8 cellular contexts compared by ENCODE assay signal in the genomic region with DNA sequence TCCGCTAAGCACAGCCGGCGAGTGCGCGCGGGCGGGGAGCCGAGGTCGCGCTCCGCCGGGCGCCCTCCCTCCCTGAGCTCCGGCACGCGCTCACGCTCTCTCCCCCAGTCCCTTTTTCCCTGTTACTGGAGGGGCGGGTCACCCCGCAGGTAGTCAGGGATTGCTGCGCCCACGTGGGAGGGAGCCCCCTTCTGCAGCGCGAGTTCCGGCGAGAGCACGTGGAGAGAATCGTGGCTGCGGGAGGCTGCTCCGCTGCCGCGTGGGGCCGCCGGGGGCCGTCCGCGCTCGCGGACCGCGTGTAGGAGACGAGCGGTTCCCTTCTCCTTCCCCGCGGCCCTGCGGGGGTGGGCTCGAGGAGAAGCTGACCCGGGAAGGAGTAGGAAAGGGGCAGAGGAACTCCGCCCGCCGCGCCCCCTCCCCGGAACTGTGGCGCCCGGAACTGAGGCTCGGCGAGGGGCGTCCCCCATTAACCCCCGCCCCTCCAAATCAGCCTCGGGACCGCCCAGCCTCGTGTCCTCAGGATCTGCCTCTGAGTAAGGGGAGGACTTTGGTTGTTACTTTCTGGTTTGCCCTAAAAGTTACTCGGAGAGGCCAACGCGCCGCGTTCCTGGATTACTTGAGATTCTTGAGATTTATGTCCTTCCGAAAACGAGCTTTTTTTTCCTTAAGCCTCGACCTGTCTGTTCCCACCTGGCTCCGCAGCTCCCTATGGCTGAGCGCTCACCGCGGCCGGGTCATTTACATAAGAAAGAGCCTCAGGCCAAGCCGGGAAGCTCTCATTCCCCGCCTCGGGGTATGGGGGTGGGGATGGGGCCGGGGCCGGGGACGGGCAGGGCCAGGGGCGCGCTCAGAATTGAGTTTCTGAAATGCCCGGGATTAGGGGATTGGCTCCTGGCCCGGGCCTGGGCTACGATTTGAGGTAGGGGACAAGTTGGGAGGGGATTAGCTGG. TPM values are rescaled to one million over a fixed set of nuclear protein-coding genes. Genes with fewer than 3 reads are reported as not detected.
A peak's percentile ranks its signal among the peaks of the same experiment; 100 is the strongest.
DNase-seq lines count a peak whose midpoint lies in the region; ATAC-seq and TF ChIP-seq lines count a peak whose summit lies in the region.

No MANE protein-coding gene starts in this region.

- intact Hi-C loops in A673 (cut with micrococcal nuclease; ENCODE audit: unreplicated experiment) = loop anchor here (2.0 to 5.0 kb wide), 2 partner anchors 42 to 120 kb away; no protein-coding TSS in a partner anchor

- H3K27ac ChIP-seq in A673 (ENCODE audit: low read depth, low read length, poor library complexity, severe bottlenecking) (peak overlapping the region; percentile 90), muscle layer of colon (ENCODE audit: low read depth, low read length) (no peak overlapping the region)

- H3K4me1 Mint-ChIP-seq in activated CD4-positive, alpha-beta T cell treated with anti-CD3 and anti-CD28 coated beads, Interleukin-2, amount 10 ng/mL, durations not matched to agents 7 days and 5 days = peaks cover 58% of the 10 kb centered on the region
- H3K4me1 Mint-ChIP-seq in effector memory CD8-positive, alpha-beta T cell (ENCODE audit: low read depth in 2 of 2) = peaks cover 15 to 21% of the 10 kb centered on the region in 2 donors

- H3K9me3 Mint-ChIP-seq in activated CD4-positive, alpha-beta T cell treated with anti-CD3 and anti-CD28 coated beads, Interleukin-2, amount 10 ng/mL, durations not matched to agents 7 days and 5 days = no peaks in the 10 kb centered on the region
- no peaks in the 10 kb centered on the region for H3K9me3 Mint-ChIP-seq in effector memory CD8-positive, alpha-beta T cell

- H3K36me3 Mint-ChIP-seq in activated CD4-positive, alpha-beta T cell treated with anti-CD3 and anti-CD28 coated beads, Interleukin-2, amount 10 ng/mL, durations not matched to agents 7 days and 5 days (ENCODE audit: low read depth) = peaks cover 7% of the 10 kb centered on the region
- H3K36me3 Mint-ChIP-seq in effector memory CD8-positive, alpha-beta T cell (ENCODE audit: insufficient read depth) = no peaks in the 10 kb centered on the region

- TF ChIP-seq CTCF in A673 (conservative IDR thresholded peaks at IDR 0.05; ENCODE audit: low read depth, low read length) = no peak

- no peak overlapping the region for H3K9ac ChIP-seq in muscle layer of colon (ENCODE audit: low read length)

- peak overlapping the region; percentile 94 for H3K27ac Mint-ChIP-seq in activated CD4-positive, alpha-beta T cell treated with anti-CD3 and anti-CD28 coated beads, Interleukin-2, amount 10 ng/mL, durations not matched to agents 7 days and 5 days
- H3K27ac Mint-ChIP-seq in effector memory CD8-positive, alpha-beta T cell = no peak overlapping the region

- CTCF ChIA-PET in A673 (lab: Charles Lee) = interaction anchor here (0.6 to 0.7 kb wide), 4 partner anchors 43 to 406 kb away, joined by 3 to 10 read pairs (median 9); no protein-coding TSS in a partner anchor
- CTCF ChIA-PET in activated CD4-positive, alpha-beta T cell treated with anti-CD3 and anti-CD28 coated beads, Interleukin-2, amount 10 ng/mL, durations not matched to agents 7 days and 5 days (lab: Charles Lee) = interaction anchor here (0.6 to 2.3 kb wide), 7 partner anchors 9 to 124 kb away, joined by 3 to 12 read pairs (median 5); no protein-coding TSS in a partner anchor

- H3K27me3 ChIP-seq in A673 (replicated peaks; ENCODE audit: insufficient read depth, low read depth, low read length, poor library complexity) (no peaks in the 10 kb centered on the region), muscle layer of colon (ENCODE audit: control insufficient read depth in 1 of 2, insufficient read depth in 2 of 2, low read length in 2 of 2) (peaks cover 9 to 22% of the 10 kb centered on the region in 2 donors)

- H3K4me3 Mint-ChIP-seq in activated CD4-positive, alpha-beta T cell treated with anti-CD3 and anti-CD28 coated beads, Interleukin-2, amount 10 ng/mL, durations not matched to agents 7 days and 5 days = peak overlapping the region; percentile 93
- peak overlapping the region; percentile 76 to 80 for H3K4me3 Mint-ChIP-seq in effector memory CD8-positive, alpha-beta T cell

- ATAC-seq in GM18519 (IDR thresholded peaks at IDR 0.05; ENCODE audit: low FRiP score, unreplicated experiment) (peak; percentile 33), HG02973 (IDR thresholded peaks at IDR 0.05; ENCODE audit: unreplicated experiment) (peak; percentile 52)
- peak; percentile 34 for ATAC-seq in effector memory CD8-positive, alpha-beta T cell (replicated peaks)

- H3K4me3 ChIP-seq in A673 (ENCODE audit: low read depth, low read length, poor library complexity, severe bottlenecking) (peak overlapping the region; percentile 87), muscle layer of colon (ENCODE audit: low read depth in 1 of 2, low read length in 2 of 2) (peak overlapping the region; percentile 41 to 61)

- no peaks in the 10 kb centered on the region for H3K9me3 ChIP-seq in A673 (ENCODE audit: low read depth, low read length, poor library complexity, severe bottlenecking)
- H3K9me3 ChIP-seq in muscle layer of colon (ENCODE audit: low read length) = no peaks in the 10 kb centered on the region

- POLR2A ChIA-PET in A673 (lab: Charles Lee; ENCODE audit: low non-redundant PET) = interaction anchor here (0.6 kb wide), 1 partner anchor 1543 kb away, joined by 3 read pairs; no protein-coding TSS in a partner anchor
- POLR2A ChIA-PET in activated CD4-positive, alpha-beta T cell treated with anti-CD3 and anti-CD28 coated beads, Interleukin-2, amount 10 ng/mL, durations not matched to agents 7 days and 5 days (lab: Charles Lee) = no interaction called here

- DNase-seq in A673 (ENCODE audit: low spot score) (peak; percentile 84), NCI-H345 (lab: John Stamatoyannopoulos, UW) (peak; percentile 62)
- DNase-seq in activated CD4-positive, alpha-beta T cell treated with anti-CD3 and anti-CD28 coated beads, Interleukin-2, amount 10 ng/mL, durations not matched to agents 7 days and 5 days = peak; percentile 78
- peak in 2 of 3 experiments; percentile 8 to 14 for DNase-seq in effector memory CD8-positive, alpha-beta T cell
- DNase-seq in stimulated activated naive CD4-positive, alpha-beta T cell treated with Interleukin-2 at 50 U/mL for 16 hours (lab: John Stamatoyannopoulos, UW) = peak; percentile 71

- TSS peak; percentile 59 for BruUV-seq in A673 (replicated peaks; lab: Mats Ljungman, UMichigan)

- H3K36me3 ChIP-seq in A673 (ENCODE audit: insufficient read depth, low read length, poor library complexity, severe bottlenecking) (no peaks in the 10 kb centered on the region), muscle layer of colon (ENCODE audit: insufficient read depth, low read length) (no peaks in the 10 kb centered on the region)

- H3K4me1 ChIP-seq in A673 (ENCODE audit: insufficient read depth, low read length, poor library complexity, severe bottlenecking) = peaks cover 16% of the 10 kb centered on the region
- no peaks in the 10 kb centered on the region for H3K4me1 ChIP-seq in muscle layer of colon (ENCODE audit: insufficient read depth, low read length)

- H3K27me3 Mint-ChIP-seq in activated CD4-positive, alpha-beta T cell treated with anti-CD3 and anti-CD28 coated beads, Interleukin-2, amount 10 ng/mL, durations not matched to agents 7 days and 5 days = no peaks in the 10 kb centered on the region
- peaks cover 40 to 42% of the 10 kb centered on the region in 2 donors for H3K27me3 Mint-ChIP-seq in effector memory CD8-positive, alpha-beta T cell

RNA-seq across cellular contexts. Expression of a gene that starts 1.2 kb away (rescaled TPM):
- total RNA-seq in A673 (2021) = 40.1 and 42.6 TPM in 2 replicates
- 10 to 100 TPM; 27.8 to 29.6 TPM for total RNA-seq in activated CD4-positive, alpha-beta T cell treated with anti-CD3 and anti-CD28 coated beads, Interleukin-2, amount 10 ng/mL, durations not matched to agents 7 days and 5 days

Comparison
In these comparisons a context has a peak if more than half of its experiments do, and no peak if none do; other contexts are left out.
1. DNase-seq: peak in every context shown above with its lines; median percentile 84 in A673; 78 in activated CD4-positive, alpha-beta T cell treated with anti-CD3 and anti-CD28 coated beads, Interleukin-2, amount 10 ng/mL, durations not matched to agents 7 days and 5 days; 71 in stimulated activated naive CD4-positive, alpha-beta T cell treated with Interleukin-2 at 50 U/mL for 16 hours; 62 in NCI-H345; 11 in effector memory CD8-positive, alpha-beta T cell.